Comparison of ENCODE assay signal across 22 cellular contexts in genomic region chr15:32729700-32730099, GRCh38. TPM values are rescaled to one million over a fixed set of nuclear protein-coding genes. Genes with fewer than 3 reads are reported as not detected.
"Had no signal": no experiment of that assay in that cellular context is flagged by ENCODE, and none has a peak within 500 bp of the region (broad histone marks: within the 10 kb centered on the region; RNA-seq: fewer than 3 reads in every experiment).

No MANE protein-coding gene starts in this region.

- H3K27ac Mint-ChIP-seq: activated naive CD4-positive, alpha-beta T cell treated with anti-CD3 and anti-CD28 coated beads for 36 hours; naive B cell; stimulated activated naive B cell treated with anti-CD40 and anti-IgM and Interleukin-4, amounts not matched to agents 10 μg/mL and 1 μg/mL and 100 μg/mL, for 72 hours had no signal

- H2AFZ ChIP-seq: parathyroid adenoma had no signal

- H3K9me3 ChIP-seq: gastroesophageal sphincter, thyroid gland had no signal

- H3K79me2 ChIP-seq: parathyroid adenoma had no signal

- H3K4me3 ChIP-seq: ascending aorta, breast epithelium, gastroesophageal sphincter, heart right ventricle, left ventricle myocardium inferior, sigmoid colon, spleen, thyroid gland had no signal

- FAIRE-seq: urothelium cell line had no signal

- H3K27me3 ChIP-seq: ascending aorta, breast epithelium, gastroesophageal sphincter, sigmoid colon, thyroid gland had no signal

- H3K36me3 ChIP-seq: ascending aorta, breast epithelium, heart right ventricle, left ventricle myocardium inferior, sigmoid colon, spleen, thyroid gland, WERI-Rb-1 had no signal

- DNase-seq: activated CD4-positive, alpha-beta T cell treated with anti-CD3 and anti-CD28 coated beads for 1 hour; activated CD4-positive, alpha-beta T cell treated with anti-CD3 and anti-CD28 coated beads, Interleukin-2, amount 50 U/mL, for 4 hours; activated naive CD4-positive, alpha-beta T cell treated with anti-CD3 and anti-CD28 coated beads for 36 hours; cerebellar nuclear complex; effector CD4-positive, alpha-beta T cell; heart right ventricle; kidney glomerular epithelial cell; left ventricle myocardium inferior; naive B cell; sigmoid colon; spleen; stimulated activated CD4-positive, alpha-beta T cell treated with anti-CD3 and anti-CD28 coated beads, Interleukin-4, amount 100 ng/mL, for 4 hours; stimulated activated naive B cell treated with anti-CD40 and anti-IgM and Interleukin-4, amounts not matched to agents 10 μg/mL and 1 μg/mL and 100 μg/mL, for 72 hours; SW 1271; T-helper 2 cell; thyroid gland; WERI-Rb-1 had no signal

- H3K9ac ChIP-seq: parathyroid adenoma had no signal

- H3K4me3 Mint-ChIP-seq: activated naive CD4-positive, alpha-beta T cell treated with anti-CD3 and anti-CD28 coated beads for 36 hours; stimulated activated naive B cell treated with anti-CD40 and anti-IgM and Interleukin-4, amounts not matched to agents 10 μg/mL and 1 μg/mL and 100 μg/mL, for 72 hours had no signal

- H3K27ac ChIP-seq: ascending aorta, breast epithelium, gastroesophageal sphincter, heart right ventricle, left ventricle myocardium inferior, parathyroid adenoma, sigmoid colon, spleen, thyroid gland, WERI-Rb-1 had no signal

- H3K4me1 ChIP-seq: ascending aorta, breast epithelium, gastroesophageal sphincter, heart right ventricle, left ventricle myocardium inferior, parathyroid adenoma, spleen had no signal

- H3K36me3 Mint-ChIP-seq: naive B cell; stimulated activated naive B cell treated with anti-CD40 and anti-IgM and Interleukin-4, amounts not matched to agents 10 μg/mL and 1 μg/mL and 100 μg/mL, for 72 hours had no signal

RNA-seq across cellular contexts. Expression of gene GREM1, which starts 11.9 kb away (rescaled TPM):
- total RNA-seq: activated naive CD4-positive, alpha-beta T cell treated with anti-CD3 and anti-CD28 coated beads for 36 hours; ascending aorta had no signal
